In genomic region chr14:20343855-20344205, GRCh38 we compare ENCODE assay signal across 8 cellular contexts. TPM values are rescaled to one million over a fixed set of nuclear protein-coding genes. Genes with fewer than 3 reads are reported as not detected.
DNase-seq lines count a peak whose midpoint lies in the region; ATAC-seq and TF ChIP-seq lines count a peak whose summit lies in the region.

No MANE protein-coding gene starts in this region.

- peak; percentile 90 for DNase-seq in NCI-H2171 treated with DMSO at 0.1 percent for 48 hours (lab: John Stamatoyannopoulos, UW)
- DNase-seq in choroid plexus epithelial cell (ENCODE audit: low read depth): peak; percentile 44
- DNase-seq in mucosa of descending colon: no peak
- no peak for DNase-seq in GM13977 (ENCODE audit: low spot score)

- intact Hi-C loops in mucosa of descending colon (cut with DNase I, micrococcal nuclease): no loop called here

- in situ Hi-C loops in GM13977 (cut with MboI; ENCODE audit: low pct_unique_long_range_greater_than_20kb, low sequenced_read_pairs, unreplicated experiment): no loop called here

- no peaks in the 10 kb centered on the region for H3K36me3 ChIP-seq in mucosa of descending colon (ENCODE audit: low read depth)

- H3K9me3 ChIP-seq in mucosa of descending colon: no peaks in the 10 kb centered on the region

- peaks cover 3% of the 10 kb centered on the region for H3K4me1 ChIP-seq in mucosa of descending colon (ENCODE audit: low read depth)

- TF ChIP-seq CTCF in choroid plexus epithelial cell (conservative IDR thresholded peaks at IDR 0.05; ENCODE audit: low read depth, low read length): no peak
- no peak for TF ChIP-seq CTCF in mucosa of descending colon (IDR thresholded peaks at IDR 0.05)
- no peak for TF ChIP-seq CTCF in GM13977 (IDR thresholded peaks at IDR 0.05; ENCODE audit: extremely low read depth, insufficient read depth, missing control alignments)

- ATAC-seq in mucosa of descending colon (no peak), GM21447 (IDR thresholded peaks at IDR 0.05; ENCODE audit: unreplicated experiment) (no peak), HG02759 (IDR thresholded peaks at IDR 0.05; ENCODE audit: unreplicated experiment) (no peak), HG02981 (IDR thresholded peaks at IDR 0.05; ENCODE audit: unreplicated experiment) (no peak)

- H3K4me3 ChIP-seq in GM08714 (ENCODE audit: low read length) (peak overlapping the region; percentile 90), choroid plexus epithelial cell (ENCODE audit: low read depth, low read length) (peak overlapping the region; percentile 79), mucosa of descending colon (peak overlapping the region; percentile 38)

RNA-seq across cellular contexts. Expression of gene PARP2, which starts 0.4 kb away (rescaled TPM):
- 10 to 100 TPM in 2 of 3 donors, 1 to 10 TPM in 1; 9.3 to 20.1 (median 14.8) TPM for total RNA-seq in mucosa of descending colon

RNA-seq across cellular contexts. Expression of gene CCNB1IP1, which starts 10.8 kb away (rescaled TPM):
- total RNA-seq in mucosa of descending colon: 10 to 100 TPM; 27.6 to 36.0 (median 28.0) TPM

RNA-seq across cellular contexts. Expression of gene TTC5, which starts 38.1 kb away (rescaled TPM):
- total RNA-seq in mucosa of descending colon: 10 to 100 TPM; 11.8 to 17.0 (median 13.2) TPM

Comparison
In these comparisons a context has a peak if more than half of its experiments do, and no peak if none do; other contexts are left out.
1. H3K4me3 ChIP-seq: peak in every context shown above with its lines; median percentile 90 in GM08714; 79 in choroid plexus epithelial cell; 38 in mucosa of descending colon.
2. DNase-seq: peak in NCI-H2171 treated with DMSO at 0.1 percent for 48 hours (single experiment) and choroid plexus epithelial cell (single experiment); none in mucosa of descending colon (0 of 3) and GM13977 (single experiment).